Comparison of ENCODE assay signal across 11 cellular contexts in genomic region chr2:67451086-67451832, GRCh38. TPM values are rescaled to one million over a fixed set of nuclear protein-coding genes. Genes with fewer than 3 reads are reported as not detected.
DNase-seq lines count a peak whose midpoint lies in the region; ATAC-seq and TF ChIP-seq lines count a peak whose summit lies in the region.
"Had no signal": no experiment of that assay in that cellular context is flagged by ENCODE, and none has a peak within 500 bp of the region (broad histone marks: within the 10 kb centered on the region; RNA-seq: fewer than 3 reads in every experiment).

No MANE protein-coding gene starts in this region.

- H3K79me2 ChIP-seq in PC-3 (ENCODE audit: low read length), result no peaks in the 10 kb centered on the region

- H2AFZ ChIP-seq in PC-3 (ENCODE audit: low read length), result no peak overlapping the region

- 49 to 54% methylated on average over 7 of the region's 7 CpGs for WGBS in esophagus squamous epithelium, 2 donors

- POLR2A ChIA-PET in PC-3 (lab: Charles Lee; ENCODE audit: unreplicated experiment), result no interaction called here

- peaks cover 59% of the 10 kb centered on the region for H3K4me1 ChIP-seq in PC-3 (ENCODE audit: insufficient read depth, low read length)
- peaks cover 3 to 67% (median 3%) of the 10 kb centered on the region in 3 donors for H3K4me1 ChIP-seq in esophagus squamous epithelium

- no TSS peak for BruUV-seq in PC-3 (replicated peaks; lab: Mats Ljungman, UMichigan)

- DNase-seq in HCEC 1CT (peak; percentile 90), PC-3 (peak; percentile 92), esophagus squamous epithelium (lab: John Stamatoyannopoulos, UW) (no peak), skeletal muscle cell (ENCODE audit: low read depth) (peak; percentile 81), iPS-NIHi7 (ENCODE audit: extremely low spot score) (no peak)
- DNase-seq: activated CD4-positive, alpha-beta T cell treated with anti-CD3 and anti-CD28 coated beads for 1 hour; effector CD8-positive, alpha-beta T cell; left cardiac atrium had no signal

- CTCF ChIA-PET in PC-3 (lab: Charles Lee), result no interaction called here

- ATAC-seq in PC-3 (no peak), HG02885 (IDR thresholded peaks at IDR 0.05; ENCODE audit: poor library complexity, unreplicated experiment) (no peak), HG03280 (IDR thresholded peaks at IDR 0.05; ENCODE audit: unreplicated experiment) (no peak)
- ATAC-seq: pancreas had no signal

- H3K27ac ChIP-seq in PC-3 (ENCODE audit: low read length) (peak overlapping the region; percentile 80), esophagus squamous epithelium (peak overlapping the region; percentile 66 to 83 (median 72))
- H3K27ac ChIP-seq: pancreas had no signal

- H3K9me3 ChIP-seq in PC-3 (ENCODE audit: low read length) (no peaks in the 10 kb centered on the region), esophagus squamous epithelium (no peaks in the 10 kb centered on the region)
- H3K9me3 ChIP-seq: pancreas had no signal

- TF ChIP-seq CTCF in PC-3 (conservative IDR thresholded peaks at IDR 0.05; ENCODE audit: low read depth, low read length) (no peak), esophagus squamous epithelium (IDR thresholded peaks at IDR 0.05) (no peak)

- H3K4me3 ChIP-seq in PC-3 (ENCODE audit: low read length) (no peak overlapping the region), esophagus squamous epithelium (no peak overlapping the region), skeletal muscle cell (ENCODE audit: low read depth, low read length) (no peak overlapping the region)
- H3K4me3 ChIP-seq: pancreas had no signal

- no peaks in the 10 kb centered on the region for H3K9me2 ChIP-seq in PC-3 (replicated peaks; ENCODE audit: low read length)

- no peaks in the 10 kb centered on the region for H3K27me3 ChIP-seq in PC-3 (ENCODE audit: low read length)
- H3K27me3 ChIP-seq in esophagus squamous epithelium, result no peaks in the 10 kb centered on the region
- H3K27me3 ChIP-seq: pancreas had no signal

- no peaks in the 10 kb centered on the region for H3F3A ChIP-seq in PC-3 (ENCODE audit: low read length, unreplicated experiment)

- intact Hi-C loops in PC-3 (cut with micrococcal nuclease), result no loop called here
- intact Hi-C loops in esophagus squamous epithelium (cut with DNase I), result no loop called here

- H4K20me1 ChIP-seq in PC-3 (ENCODE audit: low read length), result no peaks in the 10 kb centered on the region

- H3K4me2 ChIP-seq in PC-3 (ENCODE audit: low read length), result no peak overlapping the region

- H3K36me3 ChIP-seq in PC-3 (ENCODE audit: low read depth, low read length) (no peaks in the 10 kb centered on the region), esophagus squamous epithelium (no peaks in the 10 kb centered on the region)
- H3K36me3 ChIP-seq: pancreas had no signal

- H3K9ac ChIP-seq in PC-3 (ENCODE audit: low read length), result peak overlapping the region; percentile 40; the same call in 1 of the 2 replicates

- TF ChIP-seq POLR2A in esophagus squamous epithelium (IDR thresholded peaks at IDR 0.05), result no peak

RNA-seq across cellular contexts. Expression of gene ETAA1, which starts 54.1 kb away (rescaled TPM):
- 12.1 and 14.0 TPM in 2 replicates for total RNA-seq in PC-3 (2014; rRNA removed)
- 10 to 100 TPM in 3 of 4 donors, 1 to 10 TPM in 1; 8.0 to 19.8 (median 10.1) TPM for total RNA-seq in esophagus squamous epithelium

Comparison
In these comparisons a context has a peak if more than half of its experiments do, and no peak if none do; other contexts are left out.
1. DNase-seq: peak in HCEC 1CT (single experiment), PC-3 (single experiment) and skeletal muscle cell (single experiment); none in esophagus squamous epithelium (single experiment) and iPS-NIHi7 (single experiment).